Comparison of ENCODE assay signal across 1 cellular context in the genomic region with DNA sequence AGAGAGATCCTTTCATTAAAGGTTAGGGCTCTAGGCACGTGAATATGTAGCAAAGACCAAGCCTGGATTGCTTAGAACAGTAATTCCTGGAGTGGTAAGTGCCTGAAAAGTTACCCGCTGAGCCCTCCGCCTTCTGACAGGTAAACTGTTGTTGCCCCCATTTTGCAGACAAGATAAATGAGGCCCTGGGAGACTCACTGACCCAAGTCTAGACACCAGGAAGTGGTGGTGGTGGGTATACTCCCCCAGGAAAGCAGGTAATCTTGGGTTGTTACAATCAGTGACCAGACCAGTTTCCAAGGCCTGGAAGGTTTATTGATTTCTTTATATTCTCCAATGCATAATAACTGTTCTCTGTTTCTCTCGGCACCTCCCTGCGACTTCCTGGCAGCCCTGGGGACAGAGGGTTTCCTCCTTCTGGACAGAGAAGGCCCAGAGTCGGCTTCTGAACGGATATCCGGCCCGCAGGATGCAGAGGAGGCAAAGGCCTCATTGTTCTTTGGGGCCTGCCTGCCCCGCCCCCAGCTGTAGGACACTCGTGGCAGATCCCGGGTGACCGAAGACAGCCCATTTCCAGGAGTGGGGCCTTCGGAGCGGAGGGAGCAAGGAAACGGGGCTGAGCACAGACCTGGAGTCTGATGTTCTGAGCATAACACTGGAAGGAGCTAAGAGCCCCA.
TF ChIP-seq lines count a peak whose summit lies in the region.

No MANE protein-coding gene starts in this region.

TF ChIP-seq in K562, 482 proteins besides CTCF, POLR2A, EP300 and RAD21:
- no peak for TF ChIP-seq SPI1 (IDR thresholded peaks at IDR 0.05; ENCODE audit: borderline replicate concordance, low read depth, low read length)
- no peak for TF ChIP-seq BRCA1 (IDR thresholded peaks at IDR 0.05)
- no peak for TF ChIP-seq BRCA1 (CRISPR knock-in tag; IDR thresholded peaks at IDR 0.05)
- TF ChIP-seq FOXA3 (CRISPR knock-in tag; conservative IDR thresholded peaks at IDR 0.05 in 1 of 2, IDR thresholded peaks at IDR 0.05 in 1 of 2) = no peak
- TF ChIP-seq, protein P1, sequence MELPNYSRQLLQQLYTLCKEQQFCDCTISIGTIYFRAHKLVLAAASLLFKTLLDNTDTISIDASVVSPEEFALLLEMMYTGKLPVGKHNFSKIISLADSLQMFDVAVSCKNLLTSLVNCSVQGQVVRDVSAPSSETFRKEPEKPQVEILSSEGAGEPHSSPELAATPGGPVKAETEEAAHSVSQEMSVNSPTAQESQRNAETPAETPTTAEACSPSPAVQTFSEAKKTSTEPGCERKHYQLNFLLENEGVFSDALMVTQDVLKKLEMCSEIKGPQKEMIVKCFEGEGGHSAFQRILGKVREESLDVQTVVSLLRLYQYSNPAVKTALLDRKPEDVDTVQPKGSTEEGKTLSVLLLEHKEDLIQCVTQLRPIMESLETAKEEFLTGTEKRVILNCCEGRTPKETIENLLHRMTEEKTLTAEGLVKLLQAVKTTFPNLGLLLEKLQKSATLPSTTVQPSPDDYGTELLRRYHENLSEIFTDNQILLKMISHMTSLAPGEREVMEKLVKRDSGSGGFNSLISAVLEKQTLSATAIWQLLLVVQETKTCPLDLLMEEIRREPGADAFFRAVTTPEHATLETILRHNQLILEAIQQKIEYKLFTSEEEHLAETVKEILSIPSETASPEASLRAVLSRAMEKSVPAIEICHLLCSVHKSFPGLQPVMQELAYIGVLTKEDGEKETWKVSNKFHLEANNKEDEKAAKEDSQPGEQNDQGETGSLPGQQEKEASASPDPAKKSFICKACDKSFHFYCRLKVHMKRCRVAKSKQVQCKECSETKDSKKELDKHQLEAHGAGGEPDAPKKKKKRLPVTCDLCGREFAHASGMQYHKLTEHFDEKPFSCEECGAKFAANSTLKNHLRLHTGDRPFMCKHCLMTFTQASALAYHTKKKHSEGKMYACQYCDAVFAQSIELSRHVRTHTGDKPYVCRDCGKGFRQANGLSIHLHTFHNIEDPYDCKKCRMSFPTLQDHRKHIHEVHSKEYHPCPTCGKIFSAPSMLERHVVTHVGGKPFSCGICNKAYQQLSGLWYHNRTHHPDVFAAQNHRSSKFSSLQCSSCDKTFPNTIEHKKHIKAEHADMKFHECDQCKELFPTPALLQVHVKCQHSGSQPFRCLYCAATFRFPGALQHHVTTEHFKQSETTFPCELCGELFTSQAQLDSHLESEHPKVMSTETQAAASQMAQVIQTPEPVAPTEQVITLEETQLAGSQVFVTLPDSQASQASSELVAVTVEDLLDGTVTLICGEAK (IDR thresholded peaks at IDR 0.05) = 0 out of 2 replicates have a peak, but pooled peaks have one; percentile 32
- TF ChIP-seq, protein P1 (CRISPR knock-in tag; IDR thresholded peaks at IDR 0.05) = no peak
- TF ChIP-seq, protein P2, sequence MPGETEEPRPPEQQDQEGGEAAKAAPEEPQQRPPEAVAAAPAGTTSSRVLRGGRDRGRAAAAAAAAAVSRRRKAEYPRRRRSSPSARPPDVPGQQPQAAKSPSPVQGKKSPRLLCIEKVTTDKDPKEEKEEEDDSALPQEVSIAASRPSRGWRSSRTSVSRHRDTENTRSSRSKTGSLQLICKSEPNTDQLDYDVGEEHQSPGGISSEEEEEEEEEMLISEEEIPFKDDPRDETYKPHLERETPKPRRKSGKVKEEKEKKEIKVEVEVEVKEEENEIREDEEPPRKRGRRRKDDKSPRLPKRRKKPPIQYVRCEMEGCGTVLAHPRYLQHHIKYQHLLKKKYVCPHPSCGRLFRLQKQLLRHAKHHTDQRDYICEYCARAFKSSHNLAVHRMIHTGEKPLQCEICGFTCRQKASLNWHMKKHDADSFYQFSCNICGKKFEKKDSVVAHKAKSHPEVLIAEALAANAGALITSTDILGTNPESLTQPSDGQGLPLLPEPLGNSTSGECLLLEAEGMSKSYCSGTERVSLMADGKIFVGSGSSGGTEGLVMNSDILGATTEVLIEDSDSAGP (CRISPR knock-in tag; IDR thresholded peaks at IDR 0.05) = no peak
- peak; percentile 56; the same call in 1 of the 2 replicates for TF ChIP-seq BCOR (IDR thresholded peaks at IDR 0.05)
- no peak for TF ChIP-seq KDM4B (IDR thresholded peaks at IDR 0.05; ENCODE audit: borderline replicate concordance in 2 of 2, low read depth in 1 of 2)
- peak; percentile 23 for TF ChIP-seq KDM5B (IDR thresholded peaks at IDR 0.05; ENCODE audit: insufficient replicate concordance, low read depth, low read length)
- TF ChIP-seq ILF3 (IDR thresholded peaks at IDR 0.05; ENCODE audit: borderline replicate concordance) = no peak
- peak; percentile 27; the same call in 1 of the 2 replicates for TF ChIP-seq SAFB (IDR thresholded peaks at IDR 0.05; ENCODE audit: borderline replicate concordance, low read depth, low read length)
- TF ChIP-seq, protein P3, sequence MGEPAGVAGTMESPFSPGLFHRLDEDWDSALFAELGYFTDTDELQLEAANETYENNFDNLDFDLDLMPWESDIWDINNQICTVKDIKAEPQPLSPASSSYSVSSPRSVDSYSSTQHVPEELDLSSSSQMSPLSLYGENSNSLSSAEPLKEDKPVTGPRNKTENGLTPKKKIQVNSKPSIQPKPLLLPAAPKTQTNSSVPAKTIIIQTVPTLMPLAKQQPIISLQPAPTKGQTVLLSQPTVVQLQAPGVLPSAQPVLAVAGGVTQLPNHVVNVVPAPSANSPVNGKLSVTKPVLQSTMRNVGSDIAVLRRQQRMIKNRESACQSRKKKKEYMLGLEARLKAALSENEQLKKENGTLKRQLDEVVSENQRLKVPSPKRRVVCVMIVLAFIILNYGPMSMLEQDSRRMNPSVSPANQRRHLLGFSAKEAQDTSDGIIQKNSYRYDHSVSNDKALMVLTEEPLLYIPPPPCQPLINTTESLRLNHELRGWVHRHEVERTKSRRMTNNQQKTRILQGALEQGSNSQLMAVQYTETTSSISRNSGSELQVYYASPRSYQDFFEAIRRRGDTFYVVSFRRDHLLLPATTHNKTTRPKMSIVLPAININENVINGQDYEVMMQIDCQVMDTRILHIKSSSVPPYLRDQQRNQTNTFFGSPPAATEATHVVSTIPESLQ (CRISPR knock-in tag; IDR thresholded peaks at IDR 0.05) = no peak
- TF ChIP-seq SIX5 (IDR thresholded peaks at IDR 0.05; ENCODE audit: borderline replicate concordance in 1 of 2, insufficient read depth in 1 of 2, low read depth in 1 of 2, low read length in 2 of 2) = no peak
- TF ChIP-seq PML (IDR thresholded peaks at IDR 0.05; ENCODE audit: low read length) = no peak
- TF ChIP-seq HEY1 (CRISPR knock-in tag; IDR thresholded peaks at IDR 0.05; ENCODE audit: borderline replicate concordance) = no peak
- TF ChIP-seq, protein P4, sequence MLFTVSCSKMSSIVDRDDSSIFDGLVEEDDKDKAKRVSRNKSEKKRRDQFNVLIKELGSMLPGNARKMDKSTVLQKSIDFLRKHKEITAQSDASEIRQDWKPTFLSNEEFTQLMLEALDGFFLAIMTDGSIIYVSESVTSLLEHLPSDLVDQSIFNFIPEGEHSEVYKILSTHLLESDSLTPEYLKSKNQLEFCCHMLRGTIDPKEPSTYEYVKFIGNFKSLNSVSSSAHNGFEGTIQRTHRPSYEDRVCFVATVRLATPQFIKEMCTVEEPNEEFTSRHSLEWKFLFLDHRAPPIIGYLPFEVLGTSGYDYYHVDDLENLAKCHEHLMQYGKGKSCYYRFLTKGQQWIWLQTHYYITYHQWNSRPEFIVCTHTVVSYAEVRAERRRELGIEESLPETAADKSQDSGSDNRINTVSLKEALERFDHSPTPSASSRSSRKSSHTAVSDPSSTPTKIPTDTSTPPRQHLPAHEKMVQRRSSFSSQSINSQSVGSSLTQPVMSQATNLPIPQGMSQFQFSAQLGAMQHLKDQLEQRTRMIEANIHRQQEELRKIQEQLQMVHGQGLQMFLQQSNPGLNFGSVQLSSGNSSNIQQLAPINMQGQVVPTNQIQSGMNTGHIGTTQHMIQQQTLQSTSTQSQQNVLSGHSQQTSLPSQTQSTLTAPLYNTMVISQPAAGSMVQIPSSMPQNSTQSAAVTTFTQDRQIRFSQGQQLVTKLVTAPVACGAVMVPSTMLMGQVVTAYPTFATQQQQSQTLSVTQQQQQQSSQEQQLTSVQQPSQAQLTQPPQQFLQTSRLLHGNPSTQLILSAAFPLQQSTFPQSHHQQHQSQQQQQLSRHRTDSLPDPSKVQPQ (CRISPR knock-in tag; IDR thresholded peaks at IDR 0.05; ENCODE audit: borderline replicate concordance) = no peak
- no peak for TF ChIP-seq CBX3 (IDR thresholded peaks at IDR 0.05; ENCODE audit: borderline replicate concordance in 1 of 2, low read length in 2 of 2)
- no peak for TF ChIP-seq ETS2 (tag; IDR thresholded peaks at IDR 0.05; ENCODE audit: borderline replicate concordance, poor library complexity, severe bottlenecking)
- TF ChIP-seq ZFPM2 (CRISPR knock-in tag; IDR thresholded peaks at IDR 0.05) = no peak
- TF ChIP-seq MEF2A (IDR thresholded peaks at IDR 0.05; ENCODE audit: control insufficient read depth, low read depth, low read length) = no peak
- no peak for TF ChIP-seq ZSCAN29 (IDR thresholded peaks at IDR 0.05)
- peak; percentile 28 to 38; a peak in 2 of 4 replicates for TF ChIP-seq KDM1A (IDR thresholded peaks at IDR 0.05)
- TF ChIP-seq ZFX (CRISPR knock-in tag; IDR thresholded peaks at IDR 0.05) = peak; percentile 64; the same call in 1 of the 2 replicates
- TF ChIP-seq ZNF133 (CRISPR knock-in tag; IDR thresholded peaks at IDR 0.05) = no peak
- peak; percentile 72 for TF ChIP-seq RBM25 (IDR thresholded peaks at IDR 0.05; ENCODE audit: low read depth, low read length, severe bottlenecking)
- no peak for TF ChIP-seq JUN (IDR thresholded peaks at IDR 0.05; ENCODE audit: borderline replicate concordance, low read depth, low read length)
- TF ChIP-seq JUN (CRISPR knock-in tag; IDR thresholded peaks at IDR 0.05; ENCODE audit: borderline replicate concordance) = no peak
- peak; percentile 58 for TF ChIP-seq GABPA (tag; conservative IDR thresholded peaks at IDR 0.05; ENCODE audit: low read depth)
- no peak for TF ChIP-seq RBBP5 (IDR thresholded peaks at IDR 0.05; ENCODE audit: borderline replicate concordance, insufficient read depth, low read length, poor library complexity, severe bottlenecking)
- no peak for TF ChIP-seq FOXA1 (IDR thresholded peaks at IDR 0.05; ENCODE audit: borderline replicate concordance)
- TF ChIP-seq, protein P5, sequence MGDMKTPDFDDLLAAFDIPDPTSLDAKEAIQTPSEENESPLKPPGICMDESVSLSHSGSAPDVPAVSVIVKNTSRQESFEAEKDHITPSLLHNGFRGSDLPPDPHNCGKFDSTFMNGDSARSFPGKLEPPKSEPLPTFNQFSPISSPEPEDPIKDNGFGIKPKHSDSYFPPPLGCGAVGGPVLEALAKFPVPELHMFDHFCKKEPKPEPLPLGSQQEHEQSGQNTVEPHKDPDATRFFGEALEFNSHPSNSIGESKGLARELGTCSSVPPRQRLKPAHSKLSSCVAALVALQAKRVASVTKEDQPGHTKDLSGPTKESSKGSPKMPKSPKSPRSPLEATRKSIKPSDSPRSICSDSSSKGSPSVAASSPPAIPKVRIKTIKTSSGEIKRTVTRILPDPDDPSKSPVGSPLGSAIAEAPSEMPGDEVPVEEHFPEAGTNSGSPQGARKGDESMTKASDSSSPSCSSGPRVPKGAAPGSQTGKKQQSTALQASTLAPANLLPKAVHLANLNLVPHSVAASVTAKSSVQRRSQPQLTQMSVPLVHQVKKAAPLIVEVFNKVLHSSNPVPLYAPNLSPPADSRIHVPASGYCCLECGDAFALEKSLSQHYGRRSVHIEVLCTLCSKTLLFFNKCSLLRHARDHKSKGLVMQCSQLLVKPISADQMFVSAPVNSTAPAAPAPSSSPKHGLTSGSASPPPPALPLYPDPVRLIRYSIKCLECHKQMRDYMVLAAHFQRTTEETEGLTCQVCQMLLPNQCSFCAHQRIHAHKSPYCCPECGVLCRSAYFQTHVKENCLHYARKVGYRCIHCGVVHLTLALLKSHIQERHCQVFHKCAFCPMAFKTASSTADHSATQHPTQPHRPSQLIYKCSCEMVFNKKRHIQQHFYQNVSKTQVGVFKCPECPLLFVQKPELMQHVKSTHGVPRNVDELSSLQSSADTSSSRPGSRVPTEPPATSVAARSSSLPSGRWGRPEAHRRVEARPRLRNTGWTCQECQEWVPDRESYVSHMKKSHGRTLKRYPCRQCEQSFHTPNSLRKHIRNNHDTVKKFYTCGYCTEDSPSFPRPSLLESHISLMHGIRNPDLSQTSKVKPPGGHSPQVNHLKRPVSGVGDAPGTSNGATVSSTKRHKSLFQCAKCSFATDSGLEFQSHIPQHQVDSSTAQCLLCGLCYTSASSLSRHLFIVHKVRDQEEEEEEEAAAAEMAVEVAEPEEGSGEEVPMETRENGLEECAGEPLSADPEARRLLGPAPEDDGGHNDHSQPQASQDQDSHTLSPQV (IDR thresholded peaks at IDR 0.05) = no peak
